ENCODE assay signal across 2 cellular contexts in the genomic region with DNA sequence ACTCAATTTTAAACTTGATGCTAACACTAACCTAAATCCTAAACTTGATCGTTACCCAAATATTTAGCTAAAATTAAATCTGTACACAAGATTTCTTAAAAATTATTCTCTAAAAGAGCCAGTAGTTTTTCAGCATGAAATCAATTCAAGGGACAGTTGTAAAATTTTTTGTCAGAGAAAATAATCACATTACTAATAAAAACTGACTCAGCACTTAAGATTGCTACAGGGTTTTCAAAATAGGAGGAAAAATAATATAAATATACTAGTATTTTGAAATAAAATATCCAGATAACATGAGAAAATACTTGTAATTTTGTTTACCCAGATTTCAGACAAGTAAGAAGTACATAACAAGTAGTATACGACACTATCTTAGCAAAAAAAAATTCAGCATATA.
TF ChIP-seq lines count a peak whose summit lies in the region.

No MANE protein-coding gene starts in this region.

TF ChIP-seq in A549, 52 proteins besides CTCF, POLR2A, EP300 and RAD21:
- TF ChIP-seq, protein P1, sequence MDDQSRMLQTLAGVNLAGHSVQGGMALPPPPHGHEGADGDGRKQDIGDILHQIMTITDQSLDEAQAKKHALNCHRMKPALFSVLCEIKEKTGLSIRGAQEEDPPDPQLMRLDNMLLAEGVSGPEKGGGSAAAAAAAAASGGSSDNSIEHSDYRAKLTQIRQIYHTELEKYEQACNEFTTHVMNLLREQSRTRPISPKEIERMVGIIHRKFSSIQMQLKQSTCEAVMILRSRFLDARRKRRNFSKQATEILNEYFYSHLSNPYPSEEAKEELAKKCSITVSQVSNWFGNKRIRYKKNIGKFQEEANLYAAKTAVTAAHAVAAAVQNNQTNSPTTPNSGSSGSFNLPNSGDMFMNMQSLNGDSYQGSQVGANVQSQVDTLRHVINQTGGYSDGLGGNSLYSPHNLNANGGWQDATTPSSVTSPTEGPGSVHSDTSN (IDR thresholded peaks at IDR 0.05) = no peak
- TF ChIP-seq MAFK (IDR thresholded peaks at IDR 0.05; ENCODE audit: partially characterized antibody) = peak; percentile 38

TF ChIP-seq in IMR-90, 13 proteins besides CTCF, POLR2A, EP300 and RAD21 (continued from another document):
- TF ChIP-seq FOS (IDR thresholded peaks at IDR 0.05; ENCODE audit: low read depth, low read length) = no peak
